19 cellular contexts compared by ENCODE assay signal in the genomic region with DNA sequence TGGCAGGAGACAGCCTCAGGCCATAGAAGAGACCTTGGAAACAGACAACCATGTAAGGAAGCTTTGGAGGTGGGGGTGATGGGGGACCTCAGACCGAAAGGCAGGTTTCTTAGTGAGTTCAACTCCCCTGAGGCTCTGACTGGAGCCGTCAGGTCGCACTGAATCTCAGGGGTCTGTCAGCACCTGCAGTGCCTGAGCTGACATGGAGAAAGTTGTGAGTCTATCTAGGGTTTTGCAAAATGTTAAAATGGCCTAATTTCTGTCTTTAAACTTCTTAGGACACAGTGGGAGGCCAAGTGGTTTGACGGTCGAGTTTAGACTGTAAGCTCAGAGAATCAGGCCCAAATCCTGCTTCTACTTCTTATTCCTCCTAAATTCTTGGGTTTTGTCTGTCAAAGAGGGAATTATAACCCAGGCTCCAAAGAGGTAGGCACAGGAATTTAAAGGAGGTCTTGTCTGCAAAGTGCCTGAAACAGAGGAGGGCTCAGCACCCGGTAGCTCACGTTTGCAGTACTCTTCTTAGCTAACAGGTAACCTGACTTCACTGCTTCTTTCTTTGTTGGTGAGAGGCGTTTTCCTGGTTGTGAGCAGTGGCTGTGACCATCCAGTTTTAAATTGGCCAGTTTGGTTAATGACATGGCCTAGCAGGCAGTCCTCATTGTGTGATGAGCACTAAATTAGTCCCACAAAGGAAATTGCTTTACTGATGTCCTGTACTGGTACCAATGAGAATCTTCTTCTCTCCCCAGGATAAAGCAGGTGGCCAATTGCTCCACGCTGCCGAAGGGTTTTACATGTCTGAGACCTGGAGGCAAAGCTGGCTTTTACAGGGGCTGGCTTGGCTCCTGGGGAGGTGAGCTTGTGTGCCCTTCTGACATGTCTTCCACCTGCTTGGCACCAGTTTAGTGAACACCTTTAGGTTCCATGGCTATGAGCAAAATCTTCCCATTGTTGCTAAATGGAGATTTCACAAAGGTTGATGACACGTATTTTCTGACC.
"Had no signal": no experiment of that assay in that cellular context is flagged by ENCODE, and none has a peak within 500 bp of the region (broad histone marks: within the 10 kb centered on the region; RNA-seq: fewer than 3 reads in every experiment).

No MANE protein-coding gene starts in this region.

- H3K27me3 ChIP-seq: foreskin keratinocyte, ovary, right atrium auricular region, transverse colon had no signal

- ATAC-seq: foreskin keratinocyte; left cardiac atrium; left ventricle myocardium superior; naive thymus-derived CD4-positive, alpha-beta T cell had no signal

- H3K4me1 ChIP-seq: foreskin keratinocyte, right atrium auricular region, sigmoid colon had no signal

- DNase-seq: erythroblast; foreskin keratinocyte; immature natural killer cell; kidney; left cardiac atrium; left ventricle myocardium superior; mesenchymal stem cell; naive thymus-derived CD4-positive, alpha-beta T cell; nucleus accumbens; ovary; sigmoid colon; stimulated activated naive CD4-positive, alpha-beta T cell; stomach; transverse colon had no signal

- H3K27ac Mint-ChIP-seq: dendritic cell treated with granulocyte-macrophage colony-stimulating factor and Interleukin-4, amounts not matched to agents 40 ng/mL and 50 ng/mL, for 4 days; immature natural killer cell had no signal

- H3K27ac ChIP-seq: foreskin keratinocyte, ovary, right atrium auricular region, sigmoid colon, skin epidermis, stomach, thoracic aorta, transverse colon had no signal

- H3K4me3 ChIP-seq: lung, ovary, right atrium auricular region, sigmoid colon, skin epidermis, stomach, thoracic aorta, transverse colon had no signal

- H3K9me3 ChIP-seq: ovary, right atrium auricular region, sigmoid colon, stomach, thoracic aorta, transverse colon had no signal

- H3K9me3 Mint-ChIP-seq: dendritic cell treated with granulocyte-macrophage colony-stimulating factor and Interleukin-4, amounts not matched to agents 40 ng/mL and 50 ng/mL, for 4 days; immature natural killer cell; naive thymus-derived CD4-positive, alpha-beta T cell had no signal

- H3K27me3 Mint-ChIP-seq: dendritic cell treated with granulocyte-macrophage colony-stimulating factor and Interleukin-4, amounts not matched to agents 40 ng/mL and 50 ng/mL, for 4 days had no signal

- H3K36me3 ChIP-seq: ovary, right atrium auricular region, sigmoid colon, stomach, thoracic aorta, transverse colon had no signal

- H3K36me3 Mint-ChIP-seq: immature natural killer cell; naive thymus-derived CD4-positive, alpha-beta T cell had no signal

- H3K4me1 Mint-ChIP-seq: immature natural killer cell; naive thymus-derived CD4-positive, alpha-beta T cell had no signal

- H3K4me3 Mint-ChIP-seq: dendritic cell treated with granulocyte-macrophage colony-stimulating factor and Interleukin-4, amounts not matched to agents 40 ng/mL and 50 ng/mL, for 4 days; immature natural killer cell; naive thymus-derived CD4-positive, alpha-beta T cell had no signal
